Comparison of ENCODE assay signal across 7 cellular contexts in genomic region chr10:95601116-95601719, GRCh38. TPM values are rescaled to one million over a fixed set of nuclear protein-coding genes. Genes with fewer than 3 reads are reported as not detected.
DNase-seq lines count a peak whose midpoint lies in the region; ATAC-seq and TF ChIP-seq lines count a peak whose summit lies in the region.

No MANE protein-coding gene starts in this region.

- no peak overlapping the region for H3K4me2 ChIP-seq in OCI-LY3 (ENCODE audit: low read length)

- H3K36me3 Mint-ChIP-seq in activated T-cell treated with anti-CD3 and anti-CD28 coated beads, Interleukin-2, amount 50 U/mL, for 4 hours (ENCODE audit: insufficient read depth): peaks cover 6% of the 10 kb centered on the region
- H3K36me3 Mint-ChIP-seq in nephron (ENCODE audit: low read depth): peaks cover 8% of the 10 kb centered on the region

- H3K79me2 ChIP-seq in OCI-LY3 (ENCODE audit: low read length): no peaks in the 10 kb centered on the region

- peak in 1 of 2 donors; percentile 67 for ATAC-seq in activated T-cell treated with anti-CD3 and anti-CD28 coated beads, Interleukin-2, amount 50 U/mL, for 4 hours

- H3K27me3 ChIP-seq in OCI-LY3 (ENCODE audit: low read depth, low read length): no peaks in the 10 kb centered on the region
- H3K27me3 ChIP-seq in testis: no peaks in the 10 kb centered on the region

- no peaks in the 10 kb centered on the region for H3K36me3 ChIP-seq in OCI-LY3 (replicated peaks; ENCODE audit: low read depth, low read length)
- no peaks in the 10 kb centered on the region for H3K36me3 ChIP-seq in testis (ENCODE audit: low read depth, missing control alignments)

- peak overlapping the region in 1 of 3 experiments; percentile 8 for H3K27ac Mint-ChIP-seq in nephron

- H3K27ac ChIP-seq in OCI-LY3 (ENCODE audit: low read length) (no peak overlapping the region), testis (no peak overlapping the region)

- H2AFZ ChIP-seq in OCI-LY3 (ENCODE audit: low read depth, low read length): no peak overlapping the region

- peak; percentile 89 for TF ChIP-seq CTCF in GM12872 (IDR thresholded peaks at IDR 0.05; ENCODE audit: insufficient read depth, low read depth, low read length)
- TF ChIP-seq CTCF in OCI-LY3 (IDR thresholded peaks at IDR 0.05; ENCODE audit: low read depth, low read length): peak; percentile 80
- peak; percentile 96 to 98 (median 96) for TF ChIP-seq CTCF in nephron (IDR thresholded peaks at IDR 0.05; ENCODE audit: unreplicated experiment in 3 of 3)
- peak; percentile 70 to 83 (median 74) for TF ChIP-seq CTCF in testis (IDR thresholded peaks at IDR 0.05)

- intact Hi-C loops in testis (cut with DNase I; ENCODE audit: low total_unique reads): loop anchor here (5.0 kb wide), 1 partner anchor 169 kb away; no protein-coding TSS in a partner anchor

- H4K20me1 ChIP-seq in OCI-LY3 (ENCODE audit: insufficient read depth, low read length): no peaks in the 10 kb centered on the region

- H3K9ac ChIP-seq in OCI-LY3 (ENCODE audit: low read length): no peak overlapping the region

- H3K9me3 ChIP-seq in OCI-LY3 (ENCODE audit: insufficient read depth, low read length) (no peaks in the 10 kb centered on the region), testis (no peaks in the 10 kb centered on the region)

- DNase-seq in KG1 (lab: John Stamatoyannopoulos, UW) (peak; percentile 20), fibroblast of the conjunctiva (ENCODE audit: low read depth) (peak; percentile 77), testis (peak; percentile 85)
- DNase-seq in activated T-cell treated with anti-CD3 and anti-CD28 coated beads, Interleukin-2, amount 50 U/mL, for 4 hours: peak; percentile 16

- no peak for TF ChIP-seq POLR2A in testis (IDR thresholded peaks at IDR 0.05)

- H3K4me1 ChIP-seq in OCI-LY3 (ENCODE audit: low read length) (no peaks in the 10 kb centered on the region), testis (no peaks in the 10 kb centered on the region)

- H3K9me3 Mint-ChIP-seq in activated T-cell treated with anti-CD3 and anti-CD28 coated beads, Interleukin-2, amount 50 U/mL, for 4 hours: no peaks in the 10 kb centered on the region
- peaks cover 7% of the 10 kb centered on the region for H3K9me3 Mint-ChIP-seq in nephron

- H3K4me1 Mint-ChIP-seq in activated T-cell treated with anti-CD3 and anti-CD28 coated beads, Interleukin-2, amount 50 U/mL, for 4 hours (ENCODE audit: low read depth): no peaks in the 10 kb centered on the region
- H3K4me1 Mint-ChIP-seq in nephron: peaks cover 38% of the 10 kb centered on the region

- H3K4me3 ChIP-seq in OCI-LY3 (ENCODE audit: low read length) (no peak overlapping the region), testis (no peak overlapping the region)

- no peak overlapping the region for H3K4me3 Mint-ChIP-seq in activated T-cell treated with anti-CD3 and anti-CD28 coated beads, Interleukin-2, amount 50 U/mL, for 4 hours
- H3K4me3 Mint-ChIP-seq in nephron: no peak overlapping the region

- peaks cover 7% of the 10 kb centered on the region for H3K27me3 Mint-ChIP-seq in activated T-cell treated with anti-CD3 and anti-CD28 coated beads, Interleukin-2, amount 50 U/mL, for 4 hours (ENCODE audit: low read depth)
- no peaks in the 10 kb centered on the region for H3K27me3 Mint-ChIP-seq in nephron (ENCODE audit: low read depth)

- WGBS in testis, 2 donors: 31 to 42% methylated on average over 6 of the region's 6 CpGs

RNA-seq across cellular contexts. Expression of gene SORBS1, which starts 40.0 kb away (rescaled TPM):
- total RNA-seq in activated T-cell treated with anti-CD3 and anti-CD28 coated beads, Interleukin-2, amount 50 U/mL, for 4 hours: under 1 TPM; 0.32 to 0.46 (median 0.38) TPM
- total RNA-seq in testis: 10 to 100 TPM; 34.4 to 38.8 TPM
- 46.6 TPM for polyA plus RNA-seq in testis (ENCODE audit: insufficient read depth, low read depth, low replicate concordance)

RNA-seq across cellular contexts. Expression of gene ALDH18A1, which starts 55.3 kb away (rescaled TPM):
- 100 to 1,000 TPM in 1 of 3 donors, 10 to 100 TPM in 2; 90.8 to 106 (median 95.5) TPM for total RNA-seq in activated T-cell treated with anti-CD3 and anti-CD28 coated beads, Interleukin-2, amount 50 U/mL, for 4 hours
- 10 to 100 TPM; 25.0 to 29.8 TPM for total RNA-seq in testis
- 32.5 TPM for polyA plus RNA-seq in testis (ENCODE audit: insufficient read depth, low read depth, low replicate concordance)

Comparison
In these comparisons a context has a peak if more than half of its experiments do, and no peak if none do; other contexts are left out.
1. DNase-seq: peak in every context shown above with its lines; median percentile 85 in testis; 77 in fibroblast of the conjunctiva; 20 in KG1; 16 in activated T-cell treated with anti-CD3 and anti-CD28 coated beads, Interleukin-2, amount 50 U/mL, for 4 hours.
2. RNA of gene SORBS1, which starts 40.0 kb away (total RNA-seq): 34.4 to 38.8 TPM in testis; 0.32 to 0.46 TPM in activated T-cell treated with anti-CD3 and anti-CD28 coated beads, Interleukin-2, amount 50 U/mL, for 4 hours; every median in the first group is over 10 times any median in the second.
3. Peak in every context shown above with its lines, with median percentiles within 50 percentile points of each other: CTCF ChIP-seq.